ENCODE assay signal across 8 cellular contexts in the genomic region with DNA sequence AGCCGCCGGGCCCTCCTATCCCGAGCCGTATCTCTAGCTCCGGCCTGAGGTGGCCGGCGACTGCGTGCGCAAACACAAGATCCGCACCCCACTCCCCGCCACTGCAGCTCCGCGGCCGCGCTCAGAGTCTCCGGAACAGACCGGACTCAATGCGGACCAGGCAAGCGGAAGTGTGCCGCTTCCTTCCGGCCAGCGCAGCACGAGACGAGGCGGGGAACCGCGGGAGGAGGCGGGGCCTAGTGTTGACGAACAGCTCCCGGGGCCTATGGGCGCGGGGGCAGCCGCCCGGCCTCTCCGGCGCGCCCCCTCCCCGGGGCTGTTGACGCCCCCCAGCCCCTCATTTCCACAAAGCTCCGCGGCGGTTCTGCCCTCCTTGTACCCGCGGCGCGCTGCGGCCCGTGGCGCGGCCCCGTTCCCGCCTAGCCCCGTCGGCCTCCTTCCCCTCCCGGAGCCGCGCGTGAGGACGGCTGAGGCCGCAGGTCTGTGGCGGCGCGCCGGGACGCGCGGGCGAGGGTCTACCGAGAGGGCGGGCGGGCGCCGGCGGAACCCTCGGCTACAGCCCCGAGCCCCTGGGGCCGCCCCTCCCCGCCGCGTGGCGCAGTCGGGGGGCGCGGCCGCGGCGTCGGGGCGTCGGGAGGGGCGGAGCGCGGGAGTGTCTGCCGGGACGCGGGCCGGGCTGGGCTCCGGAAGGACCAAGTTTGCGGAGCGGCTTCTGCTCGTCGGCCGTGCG. TPM values are rescaled to one million over a fixed set of nuclear protein-coding genes. Genes with fewer than 3 reads are reported as not detected.
DNase-seq lines count a peak whose midpoint lies in the region; ATAC-seq and TF ChIP-seq lines count a peak whose summit lies in the region.

Gene DPY19L3, plus strand, starts transcription at position 340 of the 730 bp plus-strand sequence. CDS start 2,484 bp downstream, outside the sequence.

- H3K27ac ChIP-seq in esophagus muscularis mucosa (replicated peaks in 1 of 4) (peak within 1 kb of the TSS; percentile 96 to 100 (median 99)), muscle layer of colon (ENCODE audit: low read depth, low read length) (peak within 1 kb of the TSS; percentile 92)

- H3K4me3 ChIP-seq in Jurkat, Clone E6-1 (ENCODE audit: low read length): peak within 1 kb of the TSS; percentile 82
- peak within 1 kb of the TSS; percentile 82 to 99 (median 94) for H3K4me3 ChIP-seq in esophagus muscularis mucosa
- peak within 1 kb of the TSS; percentile 62 to 73 for H3K4me3 ChIP-seq in muscle layer of colon (ENCODE audit: low read depth in 1 of 2, low read length in 2 of 2)

- peaks cover 0 to 27% (median 12%) of the 10 kb centered on the region in 4 donors for H3K36me3 ChIP-seq in esophagus muscularis mucosa
- peaks cover 8% of the 10 kb centered on the region for H3K36me3 ChIP-seq in muscle layer of colon (ENCODE audit: insufficient read depth, low read length)

- no CpG with 5 or more reads among the region's 104 CpGs for WGBS in esophagus muscularis mucosa

- intact Hi-C loops in esophagus muscularis mucosa (cut with DNase I): loop anchor here (5.0 to 10.0 kb wide), 2 partner anchors 58 to 169 kb away; partner anchors contain the start of gene ZNF507

- H3K4me1 ChIP-seq in esophagus muscularis mucosa (peaks cover 0 to 24% (median 21%) of the 10 kb centered on the region in 4 donors), muscle layer of colon (ENCODE audit: insufficient read depth, low read length) (peaks cover 15% of the 10 kb centered on the region)

- ATAC-seq in GM21717 (IDR thresholded peaks at IDR 0.05; ENCODE audit: unreplicated experiment): peak; percentile 95

- DNase-seq in DMS79 (lab: John Stamatoyannopoulos, UW) (peak; percentile 82), esophagus muscularis mucosa (ENCODE audit: extremely low spot score) (peak; percentile 99)
- peak; percentile 80 for DNase-seq in Jurkat, Clone E6-1 (ENCODE audit: low read depth, low spot score)
- DNase-seq in activated T-cell treated with anti-CD3 and anti-CD28 coated beads, Interleukin-2, amount 50 U/mL, for 48 hours: peak; percentile 93 to 96
- peak; percentile 83 to 86 for DNase-seq in stimulated activated CD8-positive, alpha-beta memory T cell treated with anti-CD3 and anti-CD28 coated beads, Interleukin-7, amount 100 ng/mL, for 1 hour (ENCODE audit: low read depth in 2 of 2)

- TF ChIP-seq CTCF in esophagus muscularis mucosa (IDR thresholded peaks at IDR 0.05): no peak

- TF ChIP-seq EP300 in esophagus muscularis mucosa (IDR thresholded peaks at IDR 0.05): no peak

- H3K9ac ChIP-seq in muscle layer of colon (ENCODE audit: low read length): peak within 1 kb of the TSS; percentile 68

- peak; percentile 87 for TF ChIP-seq POLR2A in esophagus muscularis mucosa (IDR thresholded peaks at IDR 0.05; ENCODE audit: low read depth)

- H3K9me3 ChIP-seq in esophagus muscularis mucosa (no peaks in the 10 kb centered on the region), muscle layer of colon (ENCODE audit: low read length) (no peaks in the 10 kb centered on the region)

- H3K27me3 ChIP-seq in esophagus muscularis mucosa (no peaks in the 10 kb centered on the region), muscle layer of colon (ENCODE audit: control insufficient read depth in 1 of 2, insufficient read depth in 2 of 2, low read length in 2 of 2) (no peaks in the 10 kb centered on the region)

TF ChIP-seq in PFSK-1, 5 proteins besides CTCF, POLR2A, EP300 and RAD21:
- TF ChIP-seq POLR2AphosphoS5 (IDR thresholded peaks at IDR 0.05; ENCODE audit: low read depth, low read length) (peak; percentile 97), SIN3A (IDR thresholded peaks at IDR 0.05; ENCODE audit: borderline replicate concordance, insufficient read depth, low read length) (0 out of 2 replicates have a peak, but pooled peaks have one; percentile 5), REST (IDR thresholded peaks at IDR 0.05; ENCODE audit: insufficient read depth in 1 of 2, low read depth in 2 of 2, low read length in 2 of 2) (peak in 1 of 2 experiments; percentile 16; a peak in 1 of 4 replicates), FOXP2 (optimal IDR thresholded peaks at IDR 0.05; ENCODE audit: borderline replicate concordance, extremely low read depth, extremely low read length, insufficient read depth) (peak; percentile 95), TAF1 (IDR thresholded peaks at IDR 0.05; ENCODE audit: borderline replicate concordance, insufficient read depth, low read length) (peak; percentile 94)

RNA-seq across cellular contexts. Expression of gene DPY19L3, which starts in this region (rescaled TPM):
- polyA plus RNA-seq in Jurkat, Clone E6-1 (2012; ENCODE audit: insufficient read depth, insufficient read length): 15.8 TPM
- polyA plus RNA-seq in PFSK-1 (2012; ENCODE audit: insufficient read length, low read depth): 8.8 TPM
- 10 to 100 TPM; 13.6 to 16.4 (median 14.6) TPM for total RNA-seq in esophagus muscularis mucosa

Comparison
In these comparisons a context has a peak if more than half of its experiments do, and no peak if none do; other contexts are left out.
1. Peak in every context shown above with its lines: DNase-seq, ATAC-seq, H3K4me3 ChIP-seq and H3K27ac ChIP-seq.